Comparison of ENCODE assay signal across 8 cellular contexts in the genomic region with DNA sequence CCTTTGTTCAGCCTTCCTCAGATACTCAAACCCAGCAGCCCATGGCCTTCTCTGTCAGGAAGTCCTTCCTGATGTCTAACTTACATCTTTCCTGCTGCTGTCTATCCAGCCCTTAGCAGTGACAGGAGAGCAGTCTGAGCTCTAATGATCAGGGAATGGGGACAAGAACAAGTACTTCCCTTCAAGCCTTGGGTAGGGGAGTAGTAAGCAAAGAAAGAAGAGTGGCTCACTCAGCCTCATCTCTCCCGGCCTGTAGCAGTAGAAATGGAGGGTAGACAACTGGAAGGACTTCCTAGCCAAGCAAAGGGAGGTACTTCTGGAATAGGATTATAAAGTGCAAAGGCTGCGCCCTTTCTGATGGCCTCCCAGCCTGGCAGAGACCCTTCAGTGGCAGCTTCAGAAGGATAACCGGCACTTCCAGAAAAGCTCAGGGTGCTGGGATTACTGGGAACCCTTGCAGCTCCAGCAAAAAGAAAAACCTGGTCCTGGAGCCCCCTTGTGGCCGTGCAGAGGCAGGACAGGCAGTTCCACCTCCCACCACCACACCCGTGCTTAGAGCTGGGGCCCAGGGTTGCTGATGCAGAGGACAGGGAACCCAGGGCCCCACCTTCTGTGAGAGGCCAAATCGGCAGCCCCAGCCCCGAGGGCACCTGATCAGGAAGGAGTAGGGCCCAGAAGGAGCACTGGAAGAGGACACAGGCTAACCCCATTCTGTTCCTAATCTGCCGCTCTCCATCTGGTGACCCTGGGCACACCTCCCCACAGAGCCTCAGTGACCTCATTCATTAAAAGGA. TPM values are rescaled to one million over a fixed set of nuclear protein-coding genes. Genes with fewer than 3 reads are reported as not detected.
DNase-seq lines count a peak whose midpoint lies in the region; ATAC-seq and TF ChIP-seq lines count a peak whose summit lies in the region.

No MANE protein-coding gene starts in this region.

- H3K27me3 ChIP-seq in colonic mucosa (peaks cover 69% of the 10 kb centered on the region), lower lobe of right lung (ENCODE audit: low read depth) (peaks cover 46% of the 10 kb centered on the region)

- H3K36me3 ChIP-seq in colonic mucosa (no peaks in the 10 kb centered on the region), lower lobe of right lung (no peaks in the 10 kb centered on the region)

- H3K4me3 ChIP-seq in colonic mucosa (no peak overlapping the region), lower lobe of right lung (no peak overlapping the region)

- H3K4me1 ChIP-seq in colonic mucosa (no peaks in the 10 kb centered on the region), lower lobe of right lung (no peaks in the 10 kb centered on the region)

- intact Hi-C loops in colonic mucosa (cut with DNase I) (loop anchor here (2.0 to 10.0 kb wide), 3 partner anchors 174 to 426 kb away; partner anchors contain the start of gene HOXC6), lower lobe of right lung (cut with DNase I) (no loop called here)

- H3K27ac ChIP-seq in colonic mucosa (no peak overlapping the region), lower lobe of right lung (no peak overlapping the region)

- ATAC-seq in HG02798 (IDR thresholded peaks at IDR 0.05; ENCODE audit: poor library complexity, unreplicated experiment): peak; percentile 62
- ATAC-seq in lower lobe of right lung: peak; percentile 87 to 89
- ATAC-seq in GM21526 (IDR thresholded peaks at IDR 0.05; ENCODE audit: low FRiP score, unreplicated experiment): no peak

- H3K9ac ChIP-seq in colonic mucosa (ENCODE audit: low read depth in 2 of 2, low read length in 2 of 2): no peak overlapping the region

- DNase-seq in DMS153 (lab: John Stamatoyannopoulos, UW): peak; percentile 44
- DNase-seq in NCI-H510A (lab: John Stamatoyannopoulos, UW): peak; percentile 7
- DNase-seq in activated CD4-positive, alpha-beta T cell treated with anti-CD3 and anti-CD28 coated beads for 4 hours: peak; percentile 57 to 63
- DNase-seq in colonic mucosa: peak; percentile 53
- peak; percentile 75 for DNase-seq in lower lobe of right lung
- peak; percentile 24 to 45 for DNase-seq in stimulated activated CD8-positive, alpha-beta memory T cell treated with anti-CD3 and anti-CD28 coated beads, Interleukin-2, amount 100 ng/mL, for 1 hour (ENCODE audit: low read depth in 2 of 2)

- TF ChIP-seq CTCF in colonic mucosa (IDR thresholded peaks at IDR 0.05): peak; percentile 94
- TF ChIP-seq CTCF in lower lobe of right lung (IDR thresholded peaks at IDR 0.05): peak; percentile 89

- H3K9me3 ChIP-seq in colonic mucosa: no peaks in the 10 kb centered on the region
- no peaks in the 10 kb centered on the region for H3K9me3 ChIP-seq in lower lobe of right lung

RNA-seq across cellular contexts. Expression of gene SMUG1, which starts 12.4 kb away (rescaled TPM):
- 10 to 100 TPM; 22.0 to 31.0 TPM for total RNA-seq in colonic mucosa
- 29.4 TPM for total RNA-seq in lower lobe of right lung

Comparison
In these comparisons a context has a peak if more than half of its experiments do, and no peak if none do; other contexts are left out.
1. DNase-seq: peak in every context shown above with its lines; median percentile 75 in lower lobe of right lung; 60 in activated CD4-positive, alpha-beta T cell treated with anti-CD3 and anti-CD28 coated beads for 4 hours; 53 in colonic mucosa; 44 in DMS153; 34 in stimulated activated CD8-positive, alpha-beta memory T cell treated with anti-CD3 and anti-CD28 coated beads, Interleukin-2, amount 100 ng/mL, for 1 hour; 7 in NCI-H510A.